ENCODE assay signal across 1 cellular context in genomic region chr10:132467464-132468149, GRCh38.
TF ChIP-seq lines count a peak whose summit lies in the region.

No MANE protein-coding gene starts in this region.

TF ChIP-seq in HepG2, 621 proteins besides CTCF, POLR2A, EP300 and RAD21 (continued from another document):
- TF ChIP-seq HIC2 (CRISPR knock-in tag; IDR thresholded peaks at IDR 0.05; ENCODE audit: low read depth) (peak; percentile 73), MIXL1 (CRISPR knock-in tag; IDR thresholded peaks at IDR 0.05) (no peak), ARID2 (CRISPR knock-in tag; IDR thresholded peaks at IDR 0.05; ENCODE audit: borderline replicate concordance) (no peak)
